16 cellular contexts compared by ENCODE assay signal in genomic region chr17:42181851-42182207, GRCh38. TPM values are rescaled to one million over a fixed set of nuclear protein-coding genes. Genes with fewer than 3 reads are reported as not detected.
DNase-seq lines count a peak whose midpoint lies in the region; ATAC-seq lines count a peak whose summit lies in the region.
"Had no signal": no experiment of that assay in that cellular context is flagged by ENCODE, and none has a peak within 500 bp of the region (broad histone marks: within the 10 kb centered on the region; RNA-seq: fewer than 3 reads in every experiment).

No MANE protein-coding gene starts in this region.

- no peaks in the 10 kb centered on the region for H3K9me3 Mint-ChIP-seq in T-helper 2 cell treated with Interferon-gamma antibody and Interleukin-4, amounts not matched to agents 5 μg/mL and 100 μg/mL, for 36 hours
- no peaks in the 10 kb centered on the region for H3K9me3 Mint-ChIP-seq in memory B cell

- H3K9me3 ChIP-seq in T-helper 17 cell (ENCODE audit: control insufficient read depth, low read length, poor library complexity, severe bottlenecking): no peaks in the 10 kb centered on the region
- H3K9me3 ChIP-seq: adrenal gland, heart left ventricle, psoas muscle, tibial nerve had no signal

- H3K36me3 Mint-ChIP-seq in T-helper 2 cell treated with Interferon-gamma antibody and Interleukin-4, amounts not matched to agents 5 μg/mL and 100 μg/mL, for 36 hours (ENCODE audit: low read depth): no peaks in the 10 kb centered on the region
- peaks cover 3% of the 10 kb centered on the region for H3K36me3 Mint-ChIP-seq in T-helper 17 cell (ENCODE audit: low read depth)
- no peaks in the 10 kb centered on the region for H3K36me3 Mint-ChIP-seq in memory B cell

- H3K4me1 Mint-ChIP-seq in T-helper 2 cell treated with Interferon-gamma antibody and Interleukin-4, amounts not matched to agents 5 μg/mL and 100 μg/mL, for 36 hours (ENCODE audit: low read depth): peaks cover 34% of the 10 kb centered on the region
- H3K4me1 Mint-ChIP-seq in T-helper 17 cell (peaks cover 41% of the 10 kb centered on the region), memory B cell (peaks cover 36% of the 10 kb centered on the region)

- ATAC-seq in T-helper 17 cell: no peak
- ATAC-seq in memory B cell (ENCODE audit: low read depth): no peak
- no peak for ATAC-seq in GM18909 (IDR thresholded peaks at IDR 0.05; ENCODE audit: poor library complexity, unreplicated experiment)

- peaks cover 41% of the 10 kb centered on the region for H3K27me3 Mint-ChIP-seq in T-helper 2 cell treated with Interferon-gamma antibody and Interleukin-4, amounts not matched to agents 5 μg/mL and 100 μg/mL, for 36 hours (ENCODE audit: low read depth)
- H3K27me3 Mint-ChIP-seq in T-helper 17 cell (no peaks in the 10 kb centered on the region), memory B cell (no peaks in the 10 kb centered on the region)

- peak overlapping the region; percentile 48 for H3K4me3 Mint-ChIP-seq in T-helper 2 cell treated with Interferon-gamma antibody and Interleukin-4, amounts not matched to agents 5 μg/mL and 100 μg/mL, for 36 hours
- H3K4me3 Mint-ChIP-seq in T-helper 17 cell (peak overlapping the region; percentile 75), memory B cell (peak overlapping the region; percentile 79)

- H3K27ac Mint-ChIP-seq in T-helper 2 cell treated with Interferon-gamma antibody and Interleukin-4, amounts not matched to agents 5 μg/mL and 100 μg/mL, for 36 hours: no peak overlapping the region
- H3K27ac Mint-ChIP-seq in T-helper 17 cell: no peak overlapping the region
- no peak overlapping the region for H3K27ac Mint-ChIP-seq in memory B cell

- DNase-seq in T-helper 2 cell treated with Interferon-gamma antibody and Interleukin-4, amounts not matched to agents 5 μg/mL and 100 μg/mL, for 36 hours (ENCODE audit: low spot score): no peak
- DNase-seq in T-helper 2 cell (no peak), T-helper 17 cell (no peak), memory B cell (ENCODE audit: low spot score in 2 of 2) (no peak), NCI-H748 (lab: John Stamatoyannopoulos, UW; ENCODE audit: unreplicated experiment) (no peak)
- DNase-seq: NCI-H510A treated with DMSO at 0.1 percent for 48 hours had no signal

RNA-seq across cellular contexts. Expression of gene KCNH4, which starts 0.9 kb away (rescaled TPM):
- under 1 TPM; 0.45 to 0.94 TPM for total RNA-seq in T-helper 17 cell
- total RNA-seq: A172, epithelial cell of proximal tubule had no signal

RNA-seq across cellular contexts. Expression of gene HCRT, which starts 3.4 kb away (rescaled TPM):
- total RNA-seq in T-helper 17 cell: not detected
- total RNA-seq: A172; adrenal gland; epithelial cell of proximal tubule; H4; heart left ventricle; left colon; psoas muscle; T-helper 2 cell treated with Interferon-gamma antibody and Interleukin-4, amounts not matched to agents 100 ng/mL and 5 ng/mL, for 36 hours; tibial nerve had no signal

RNA-seq across cellular contexts. Expression of gene GHDC, which starts 12.5 kb away (rescaled TPM):
- 10 to 100 TPM; 12.4 to 13.5 TPM for total RNA-seq in T-helper 17 cell

RNA-seq across cellular contexts. Expression of gene RAB5C, which starts 27.0 kb away (rescaled TPM):
- 10 to 100 TPM; 74.3 to 97.9 TPM for total RNA-seq in T-helper 17 cell

RNA-seq across cellular contexts. Expression of gene HSPB9, which starts 59.2 kb away (rescaled TPM):
- not detected for total RNA-seq in T-helper 17 cell
- total RNA-seq: A172; epithelial cell of proximal tubule; H4; heart left ventricle; left colon; T-helper 2 cell treated with Interferon-gamma antibody and Interleukin-4, amounts not matched to agents 100 ng/mL and 5 ng/mL, for 36 hours had no signal
